8 cellular contexts compared by ENCODE assay signal in the genomic region with DNA sequence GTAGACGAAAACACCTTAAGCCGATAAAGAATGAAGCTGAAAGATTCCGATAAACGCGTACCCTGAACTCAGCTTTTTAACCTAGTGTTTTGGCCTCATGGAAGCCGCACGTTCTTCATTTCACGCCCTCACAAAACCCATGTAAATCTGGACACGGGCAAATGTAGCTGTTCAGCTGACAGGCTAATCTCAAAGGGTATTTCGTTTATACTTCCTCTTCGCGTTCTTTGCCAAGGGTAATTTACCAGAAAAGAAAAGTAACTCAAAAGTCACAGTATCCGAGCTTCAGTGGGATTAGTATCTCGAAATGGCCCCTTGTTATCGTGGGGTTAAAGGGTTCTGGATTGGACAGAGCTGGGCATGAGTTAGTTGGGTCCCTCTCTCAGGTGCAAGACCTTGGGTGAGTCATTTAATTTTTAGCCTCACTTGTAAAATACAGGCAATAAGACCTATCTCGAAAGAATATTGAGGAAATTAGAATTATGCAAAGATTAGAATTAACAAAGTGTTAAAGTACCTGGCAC. TPM values are rescaled to one million over a fixed set of nuclear protein-coding genes. Genes with fewer than 3 reads are reported as not detected.
DNase-seq lines count a peak whose midpoint lies in the region; ATAC-seq and TF ChIP-seq lines count a peak whose summit lies in the region.

No MANE protein-coding gene starts in this region.

- 11% methylated on average over 16 of the region's 16 CpGs for WGBS in prostate gland

- peak overlapping the region; percentile 92 for H3K27ac ChIP-seq in OCI-LY7 (ENCODE audit: low read depth, low read length, poor library complexity, severe bottlenecking)
- peak overlapping the region; percentile 92 to 97 for H3K27ac ChIP-seq in prostate gland

- DNase-seq in AG09309 (ENCODE audit: low read depth) (no peak), OCI-LY7 (ENCODE audit: low spot score) (no peak), epithelial cell of proximal tubule (ENCODE audit: low read depth) (no peak), prostate gland (ENCODE audit: low spot score) (no peak), retina (no peak), AG20443 (ENCODE audit: low spot score) (no peak), AG08396 (ENCODE audit: low spot score) (no peak)

- peaks cover 38% of the 10 kb centered on the region for H3K36me3 ChIP-seq in OCI-LY7 (ENCODE audit: insufficient read depth, low read length)
- H3K36me3 ChIP-seq in prostate gland = no peaks in the 10 kb centered on the region

- H3K4me3 ChIP-seq in AG09309 (ENCODE audit: control insufficient read depth, low read depth, low read length) (peak overlapping the region; percentile 89), OCI-LY7 (ENCODE audit: low read depth, low read length, poor library complexity, severe bottlenecking) (peak overlapping the region; percentile 98), epithelial cell of proximal tubule (ENCODE audit: low read depth, low read length) (peak overlapping the region; percentile 97), prostate gland (peak overlapping the region; percentile 81 to 96)

- TF ChIP-seq POLR2A in prostate gland (IDR thresholded peaks at IDR 0.05) = no peak

- peak; percentile 2 for ATAC-seq in GM19463 (IDR thresholded peaks at IDR 0.05; ENCODE audit: unreplicated experiment)

- H3K4me1 ChIP-seq in OCI-LY7 (ENCODE audit: insufficient read depth, low read length, poor library complexity, severe bottlenecking) = peaks cover 42% of the 10 kb centered on the region
- H3K4me1 ChIP-seq in prostate gland (replicated peaks) = peaks cover 4% of the 10 kb centered on the region

- peaks cover 41% of the 10 kb centered on the region for H3K79me2 ChIP-seq in OCI-LY7 (ENCODE audit: insufficient read depth, low read depth, low read length)

- H3K9me2 ChIP-seq in OCI-LY7 (ENCODE audit: insufficient read depth, low read length) = no peaks in the 10 kb centered on the region

- no peaks in the 10 kb centered on the region for H3K9me3 ChIP-seq in OCI-LY7 (ENCODE audit: low read length)
- no peaks in the 10 kb centered on the region for H3K9me3 ChIP-seq in prostate gland

- CTCF ChIA-PET in OCI-LY7 (lab: Charles Lee; ENCODE audit: unreplicated experiment) = no interaction called here

- peaks cover 30% of the 10 kb centered on the region for H4K20me1 ChIP-seq in OCI-LY7 (ENCODE audit: insufficient read depth, low read length)

- BruUV-seq in OCI-LY7 (replicated peaks; lab: Mats Ljungman, UMichigan) = TSS peak; percentile 95

- TF ChIP-seq CTCF in AG09309 (IDR thresholded peaks at IDR 0.05; ENCODE audit: control insufficient read depth, insufficient read depth, low read depth, low read length, missing control alignments) (no peak), OCI-LY7 (conservative IDR thresholded peaks at IDR 0.05; ENCODE audit: low read length) (no peak), epithelial cell of proximal tubule (conservative IDR thresholded peaks at IDR 0.05; ENCODE audit: low read depth, low read length) (no peak), prostate gland (IDR thresholded peaks at IDR 0.05) (no peak)

- peak overlapping the region; percentile 90 for H2AFZ ChIP-seq in OCI-LY7 (ENCODE audit: low read length)

- no peaks in the 10 kb centered on the region for H3K27me3 ChIP-seq in prostate gland (replicated peaks; ENCODE audit: insufficient read depth)

- H3K4me2 ChIP-seq in OCI-LY7 (ENCODE audit: low read length) = peak overlapping the region; percentile 83

- POLR2A ChIA-PET in OCI-LY7 (lab: Charles Lee) = interaction anchor here (1.1 kb wide), 1 partner anchor 21 kb away, joined by 3 read pairs; no protein-coding TSS in a partner anchor

- intact Hi-C loops in OCI-LY7 (cut with micrococcal nuclease; ENCODE audit: unreplicated experiment) = no loop called here
- intact Hi-C loops in prostate gland (cut with DNase I) = no loop called here

RNA-seq across cellular contexts. Expression of a gene that starts 0.8 kb away (rescaled TPM):
- total RNA-seq in OCI-LY7 (2014; rRNA removed; shearing (Covaris generic)) = 407 and 572 TPM in 2 replicates
- total RNA-seq in OCI-LY7 (2022) = 562 and 598 TPM in 2 replicates
- 834 and 1,112 TPM in 2 replicates for total RNA-seq in epithelial cell of proximal tubule
- total RNA-seq in prostate gland = 100 to 1,000 TPM; 391 to 511 TPM

RNA-seq across cellular contexts. Expression of a gene that starts 22.0 kb away (rescaled TPM):
- 0.08 TPM in 1 of 2 replicates, not detected in the other for total RNA-seq in OCI-LY7 (2014; rRNA removed; shearing (Covaris generic))
- 0.68 and 0.72 TPM in 2 replicates for total RNA-seq in OCI-LY7 (2022)
- 0.58 TPM in 1 of 2 replicates, not detected in the other for total RNA-seq in epithelial cell of proximal tubule
- 1 to 10 TPM in 1 of 2 donors, not detected in 1; 1.4 TPM for total RNA-seq in prostate gland
